In the genomic region with DNA sequence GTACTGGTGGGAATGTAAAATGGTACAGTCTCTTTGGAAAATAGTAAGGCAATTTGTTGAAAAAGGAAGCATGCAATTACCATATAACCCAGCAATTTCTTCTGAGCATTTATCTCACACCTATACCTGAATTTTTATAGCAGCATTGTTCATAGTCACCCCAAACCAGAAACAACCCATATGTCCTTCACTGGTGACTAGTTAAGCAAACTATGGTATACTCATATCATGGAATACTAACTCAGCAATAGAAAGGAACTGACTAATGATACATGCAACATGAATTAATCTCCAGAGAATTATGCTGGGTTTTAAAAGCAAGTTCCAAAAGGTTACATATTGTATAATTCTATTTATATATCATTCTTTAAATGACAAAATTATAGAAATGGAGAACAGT, we compare ENCODE assay signal across 19 cellular contexts.
DNase-seq lines count a peak whose midpoint lies in the region; ATAC-seq lines count a peak whose summit lies in the region.
"Had no signal": no experiment of that assay in that cellular context is flagged by ENCODE, and none has a peak within 500 bp of the region (broad histone marks: within the 10 kb centered on the region; RNA-seq: fewer than 3 reads in every experiment).

No MANE protein-coding gene starts in this region.

- no peak for DNase-seq in activated CD4-positive, alpha-beta T cell treated with anti-CD3 and anti-CD28 coated beads for 36 hours
- DNase-seq in activated CD4-positive, alpha-beta T cell treated with anti-CD3 and anti-CD28 coated beads, Interleukin-2, amount 10 ng/mL, durations not matched to agents 24 days and 14 days: no peak
- no peak for DNase-seq in activated naive CD8-positive, alpha-beta T cell treated with anti-CD3 and anti-CD28 coated beads for 36 hours
- no peak for DNase-seq in activated naive CD8-positive, alpha-beta T cell treated with anti-CD3 and anti-CD28 coated beads, Interleukin-2, amount 50 U/mL, for 24 hours
- no peak for DNase-seq in stimulated activated effector memory CD8-positive, alpha-beta T cell treated with anti-CD3 and anti-CD28 coated beads, Interleukin-12 subunit alpha, Interleukin-12 subunit beta, amount 100 ng/mL, for 72 hours (ENCODE audit: low spot score in 2 of 2)
- DNase-seq in left lobe of liver (ENCODE audit: low spot score): no peak
- DNase-seq: BE2C; C1 segment of cervical spinal cord; CD4-positive, alpha-beta memory T cell; CD4-positive, CD25-positive, alpha-beta regulatory T cell; CD8-positive, alpha-beta memory T cell; COR-L47; DMS 273 treated with DMSO at 0.1 percent for 48 hours; DMS153; DMS79; EL; GF-D8 had no signal

- H3K4me3 Mint-ChIP-seq in activated CD4-positive, alpha-beta T cell treated with anti-CD3 and anti-CD28 coated beads for 36 hours: no peak overlapping the region
- H3K4me3 Mint-ChIP-seq in activated CD4-positive, alpha-beta T cell treated with anti-CD3 and anti-CD28 coated beads, Interleukin-2, amount 10 ng/mL, durations not matched to agents 24 days and 14 days: no peak overlapping the region
- no peak overlapping the region for H3K4me3 Mint-ChIP-seq in activated naive CD8-positive, alpha-beta T cell treated with anti-CD3 and anti-CD28 coated beads for 36 hours
- H3K4me3 Mint-ChIP-seq in activated naive CD8-positive, alpha-beta T cell treated with anti-CD3 and anti-CD28 coated beads, Interleukin-2, amount 50 U/mL, for 24 hours: no peak overlapping the region
- H3K4me3 Mint-ChIP-seq in stimulated activated effector memory CD8-positive, alpha-beta T cell treated with anti-CD3 and anti-CD28 coated beads, Interleukin-12 subunit alpha, Interleukin-12 subunit beta, amount 100 ng/mL, for 72 hours: no peak overlapping the region
- H3K4me3 Mint-ChIP-seq: CD14-positive monocyte; CD4-positive, alpha-beta memory T cell had no signal

- POLR2A ChIA-PET in activated CD4-positive, alpha-beta T cell treated with anti-CD3 and anti-CD28 coated beads for 36 hours (lab: Charles Lee): no interaction called here

- CTCF ChIA-PET in activated CD4-positive, alpha-beta T cell treated with anti-CD3 and anti-CD28 coated beads for 36 hours (lab: Charles Lee): no interaction called here

- peak; percentile 55 for ATAC-seq in activated CD4-positive, alpha-beta T cell treated with anti-CD3 and anti-CD28 coated beads for 36 hours
- no peak for ATAC-seq in activated naive CD8-positive, alpha-beta T cell treated with anti-CD3 and anti-CD28 coated beads, Interleukin-2, amount 50 U/mL, for 24 hours
- ATAC-seq in stimulated activated effector memory CD8-positive, alpha-beta T cell treated with anti-CD3 and anti-CD28 coated beads, Interleukin-12 subunit alpha, Interleukin-12 subunit beta, amount 100 ng/mL, for 72 hours: peak; percentile 65
- ATAC-seq in left lobe of liver: no peak
- ATAC-seq: A549 had no signal

- intact Hi-C loops in activated CD4-positive, alpha-beta T cell treated with anti-CD3 and anti-CD28 coated beads for 36 hours (cut with DNase I, micrococcal nuclease): no loop called here
- intact Hi-C loops in activated CD4-positive, alpha-beta T cell treated with anti-CD3 and anti-CD28 coated beads, Interleukin-2, amount 10 ng/mL, durations not matched to agents 24 days and 14 days (cut with micrococcal nuclease): loop anchor here (2.0 kb wide), 1 partner anchor 20 kb away; no protein-coding TSS in a partner anchor

- H3K4me1 Mint-ChIP-seq in activated CD4-positive, alpha-beta T cell treated with anti-CD3 and anti-CD28 coated beads for 36 hours: peaks cover 14% of the 10 kb centered on the region
- H3K4me1 Mint-ChIP-seq in activated CD4-positive, alpha-beta T cell treated with anti-CD3 and anti-CD28 coated beads, Interleukin-2, amount 10 ng/mL, durations not matched to agents 24 days and 14 days: peaks cover 10% of the 10 kb centered on the region
- H3K4me1 Mint-ChIP-seq in activated naive CD8-positive, alpha-beta T cell treated with anti-CD3 and anti-CD28 coated beads for 36 hours: peaks cover 24% of the 10 kb centered on the region
- peaks cover 21% of the 10 kb centered on the region for H3K4me1 Mint-ChIP-seq in activated naive CD8-positive, alpha-beta T cell treated with anti-CD3 and anti-CD28 coated beads, Interleukin-2, amount 50 U/mL, for 24 hours
- H3K4me1 Mint-ChIP-seq in stimulated activated effector memory CD8-positive, alpha-beta T cell treated with anti-CD3 and anti-CD28 coated beads, Interleukin-12 subunit alpha, Interleukin-12 subunit beta, amount 100 ng/mL, for 72 hours: no peaks in the 10 kb centered on the region
- H3K4me1 Mint-ChIP-seq: CD14-positive monocyte had no signal

- H3K27me3 Mint-ChIP-seq in activated CD4-positive, alpha-beta T cell treated with anti-CD3 and anti-CD28 coated beads for 36 hours: no peaks in the 10 kb centered on the region
- no peaks in the 10 kb centered on the region for H3K27me3 Mint-ChIP-seq in activated CD4-positive, alpha-beta T cell treated with anti-CD3 and anti-CD28 coated beads, Interleukin-2, amount 10 ng/mL, durations not matched to agents 24 days and 14 days
- no peaks in the 10 kb centered on the region for H3K27me3 Mint-ChIP-seq in activated naive CD8-positive, alpha-beta T cell treated with anti-CD3 and anti-CD28 coated beads for 36 hours
- no peaks in the 10 kb centered on the region for H3K27me3 Mint-ChIP-seq in activated naive CD8-positive, alpha-beta T cell treated with anti-CD3 and anti-CD28 coated beads, Interleukin-2, amount 50 U/mL, for 24 hours
- H3K27me3 Mint-ChIP-seq: CD4-positive, alpha-beta memory T cell; CD4-positive, CD25-positive, alpha-beta regulatory T cell; CD8-positive, alpha-beta memory T cell had no signal

- no peaks in the 10 kb centered on the region for H3K9me3 Mint-ChIP-seq in activated CD4-positive, alpha-beta T cell treated with anti-CD3 and anti-CD28 coated beads for 36 hours (ENCODE audit: low read depth)
- peaks cover 12% of the 10 kb centered on the region for H3K9me3 Mint-ChIP-seq in activated CD4-positive, alpha-beta T cell treated with anti-CD3 and anti-CD28 coated beads, Interleukin-2, amount 10 ng/mL, durations not matched to agents 24 days and 14 days
- no peaks in the 10 kb centered on the region for H3K9me3 Mint-ChIP-seq in activated naive CD8-positive, alpha-beta T cell treated with anti-CD3 and anti-CD28 coated beads for 36 hours
- no peaks in the 10 kb centered on the region for H3K9me3 Mint-ChIP-seq in activated naive CD8-positive, alpha-beta T cell treated with anti-CD3 and anti-CD28 coated beads, Interleukin-2, amount 50 U/mL, for 24 hours
- H3K9me3 Mint-ChIP-seq in stimulated activated effector memory CD8-positive, alpha-beta T cell treated with anti-CD3 and anti-CD28 coated beads, Interleukin-12 subunit alpha, Interleukin-12 subunit beta, amount 100 ng/mL, for 72 hours: no peaks in the 10 kb centered on the region
- H3K9me3 Mint-ChIP-seq: CD4-positive, CD25-positive, alpha-beta regulatory T cell had no signal

- H3K27ac Mint-ChIP-seq in activated CD4-positive, alpha-beta T cell treated with anti-CD3 and anti-CD28 coated beads for 36 hours: no peak overlapping the region
- no peak overlapping the region for H3K27ac Mint-ChIP-seq in activated CD4-positive, alpha-beta T cell treated with anti-CD3 and anti-CD28 coated beads, Interleukin-2, amount 10 ng/mL, durations not matched to agents 24 days and 14 days
- peak overlapping the region; percentile 67 for H3K27ac Mint-ChIP-seq in activated naive CD8-positive, alpha-beta T cell treated with anti-CD3 and anti-CD28 coated beads for 36 hours
- no peak overlapping the region for H3K27ac Mint-ChIP-seq in activated naive CD8-positive, alpha-beta T cell treated with anti-CD3 and anti-CD28 coated beads, Interleukin-2, amount 50 U/mL, for 24 hours
- H3K27ac Mint-ChIP-seq in stimulated activated effector memory CD8-positive, alpha-beta T cell treated with anti-CD3 and anti-CD28 coated beads, Interleukin-12 subunit alpha, Interleukin-12 subunit beta, amount 100 ng/mL, for 72 hours: no peak overlapping the region
- H3K27ac Mint-ChIP-seq: CD14-positive monocyte; CD4-positive, alpha-beta memory T cell had no signal

- H3K36me3 Mint-ChIP-seq in activated CD4-positive, alpha-beta T cell treated with anti-CD3 and anti-CD28 coated beads for 36 hours (ENCODE audit: low read depth): no peaks in the 10 kb centered on the region
- H3K36me3 Mint-ChIP-seq in activated CD4-positive, alpha-beta T cell treated with anti-CD3 and anti-CD28 coated beads, Interleukin-2, amount 10 ng/mL, durations not matched to agents 24 days and 14 days (ENCODE audit: low read depth): peaks cover 6% of the 10 kb centered on the region
- H3K36me3 Mint-ChIP-seq in activated naive CD8-positive, alpha-beta T cell treated with anti-CD3 and anti-CD28 coated beads for 36 hours: peaks cover 2% of the 10 kb centered on the region
- H3K36me3 Mint-ChIP-seq in activated naive CD8-positive, alpha-beta T cell treated with anti-CD3 and anti-CD28 coated beads, Interleukin-2, amount 50 U/mL, for 24 hours (ENCODE audit: low read depth): peaks cover 2% of the 10 kb centered on the region
- no peaks in the 10 kb centered on the region for H3K36me3 Mint-ChIP-seq in stimulated activated effector memory CD8-positive, alpha-beta T cell treated with anti-CD3 and anti-CD28 coated beads, Interleukin-12 subunit alpha, Interleukin-12 subunit beta, amount 100 ng/mL, for 72 hours
- H3K36me3 Mint-ChIP-seq: CD14-positive monocyte; CD4-positive, CD25-positive, alpha-beta regulatory T cell had no signal

Comparison
In these comparisons a context has a peak if more than half of its experiments do, and no peak if none do; other contexts are left out.
1. ATAC-seq: peak in activated CD4-positive, alpha-beta T cell treated with anti-CD3 and anti-CD28 coated beads for 36 hours (single experiment) and stimulated activated effector memory CD8-positive, alpha-beta T cell treated with anti-CD3 and anti-CD28 coated beads, Interleukin-12 subunit alpha, Interleukin-12 subunit beta, amount 100 ng/mL, for 72 hours (single experiment); none in activated naive CD8-positive, alpha-beta T cell treated with anti-CD3 and anti-CD28 coated beads, Interleukin-2, amount 50 U/mL, for 24 hours (single experiment) and left lobe of liver (single experiment).